ENCODE assay signal across 12 cellular contexts in the genomic region with DNA sequence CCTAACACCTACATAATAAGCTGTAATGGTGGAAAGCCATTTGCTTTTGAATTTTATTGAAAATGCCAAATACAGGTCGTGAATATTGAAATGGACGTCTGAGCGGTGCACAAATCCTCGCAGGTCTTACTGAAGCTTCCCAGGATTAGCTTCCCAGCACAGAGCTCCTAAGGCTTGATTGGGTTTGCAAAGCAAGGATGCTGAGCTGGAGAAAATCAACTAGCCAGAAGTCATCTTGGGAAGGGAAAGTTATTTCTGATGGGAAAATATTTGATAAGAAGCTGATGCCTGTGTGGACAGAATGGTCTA. TPM values are rescaled to one million over a fixed set of nuclear protein-coding genes. Genes with fewer than 3 reads are reported as not detected.
DNase-seq lines count a peak whose midpoint lies in the region; ATAC-seq and TF ChIP-seq lines count a peak whose summit lies in the region.
"Had no signal": no experiment of that assay in that cellular context is flagged by ENCODE, and none has a peak within 500 bp of the region (broad histone marks: within the 10 kb centered on the region; RNA-seq: fewer than 3 reads in every experiment).

No MANE protein-coding gene starts in this region.

- no peaks in the 10 kb centered on the region for H3K79me1 ChIP-seq in mesenchymal stem cell (replicated peaks; ENCODE audit: low read length, poor library complexity, severe bottlenecking)

- no peak for TF ChIP-seq RAD21 in SK-N-SH (IDR thresholded peaks at IDR 0.05; ENCODE audit: low read length)

- WGBS in SK-N-SH (ENCODE audit: low lambda C conversion rate), result 38% methylated on average over 4 of the region's 4 CpGs
- 33 to 36% (median 35%) methylated on average over 4 of the region's 4 CpGs for WGBS in adrenal gland, 4 donors
- WGBS in mesenchymal stem cell, result 42% methylated on average over 4 of the region's 4 CpGs

- no peak overlapping the region for H4K8ac ChIP-seq in mesenchymal stem cell (ENCODE audit: low read length)

- H3K4ac ChIP-seq in mesenchymal stem cell (ENCODE audit: low read depth in 1 of 2, low read length in 2 of 2), result no peak overlapping the region

- H3K36me3 ChIP-seq in SK-N-SH (replicated peaks in 1 of 2; ENCODE audit: control insufficient read depth in 1 of 2, insufficient read depth in 2 of 2, low read length in 1 of 2), result no peaks in the 10 kb centered on the region
- H3K36me3 ChIP-seq in endocrine pancreas (ENCODE audit: control insufficient read depth, insufficient read depth, low read length), result no peaks in the 10 kb centered on the region
- H3K36me3 ChIP-seq in adrenal gland (replicated peaks in 1 of 2), result no peaks in the 10 kb centered on the region
- H3K36me3 ChIP-seq in mesenchymal stem cell (ENCODE audit: control insufficient read depth in 1 of 2, insufficient read depth in 2 of 2, low read depth in 1 of 2, low read length in 2 of 2), result no peaks in the 10 kb centered on the region
- H3K36me3 ChIP-seq: tibial artery had no signal

- H4K20me1 ChIP-seq in SK-N-SH (ENCODE audit: insufficient read depth), result no peaks in the 10 kb centered on the region

- no peak overlapping the region for H2AFZ ChIP-seq in SK-N-SH (ENCODE audit: low read depth)
- H2AFZ ChIP-seq in mesenchymal stem cell (ENCODE audit: low read depth, low read length), result no peak overlapping the region

- H3K9me3 ChIP-seq in SK-N-SH (no peaks in the 10 kb centered on the region), endocrine pancreas (ENCODE audit: control insufficient read depth, low read length) (no peaks in the 10 kb centered on the region), adrenal gland (replicated peaks in 1 of 3) (no peaks in the 10 kb centered on the region), mesenchymal stem cell (ENCODE audit: control insufficient read depth, low read length) (peaks cover 4% of the 10 kb centered on the region)
- H3K9me3 ChIP-seq: tibial artery had no signal

- POLR2A ChIA-PET in SK-N-SH (lab: Yijun Ruan, JAX), result interaction anchor here (1.3 kb wide), 1 partner anchor 297 kb away, joined by 4 read pairs; a partner anchor contains a TSS

- H2BK15ac ChIP-seq in mesenchymal stem cell (ENCODE audit: low read depth, poor library complexity, severe bottlenecking), result no peak overlapping the region

- H4K91ac ChIP-seq in mesenchymal stem cell (ENCODE audit: low read length), result no peak overlapping the region

- H3K79me2 ChIP-seq in SK-N-SH (ENCODE audit: insufficient read depth), result no peaks in the 10 kb centered on the region

- H3K4me3 ChIP-seq in SK-N-SH (ENCODE audit: low read depth in 2 of 2, low read length in 1 of 2) (peak overlapping the region in 1 of 2 experiments; percentile 27; a peak in 1 of 4 replicates), endocrine pancreas (ENCODE audit: control insufficient read depth, insufficient read depth, low read length) (peak overlapping the region; percentile 60), adrenal gland (no peak overlapping the region), mesenchymal stem cell (ENCODE audit: insufficient read depth in 1 of 2, low read depth in 1 of 2, low read length in 2 of 2) (no peak overlapping the region)

- no peak overlapping the region for H3K23ac ChIP-seq in mesenchymal stem cell (ENCODE audit: low read length in 2 of 2)

- H3K9ac ChIP-seq in SK-N-SH (no peak overlapping the region), endocrine pancreas (ENCODE audit: control insufficient read depth, insufficient read depth, low read length) (no peak overlapping the region), mesenchymal stem cell (ENCODE audit: low read length) (no peak overlapping the region)

- DNase-seq in SK-N-SH (no peak), adrenal gland (no peak), NCI-H2107 (lab: John Stamatoyannopoulos, UW) (no peak), mesenchymal stem cell (no peak)
- DNase-seq: NCI-H187, tibial artery had no signal

- H3K14ac ChIP-seq in mesenchymal stem cell (ENCODE audit: low read length in 2 of 2), result no peak overlapping the region

- no peak overlapping the region for H3K27ac ChIP-seq in SK-N-SH (ENCODE audit: low read depth in 2 of 2, low read length in 1 of 2)
- no peak overlapping the region for H3K27ac ChIP-seq in adrenal gland
- no peak overlapping the region for H3K27ac ChIP-seq in mesenchymal stem cell (ENCODE audit: low read length, poor library complexity, severe bottlenecking)
- H3K27ac ChIP-seq: foreskin keratinocyte, tibial artery had no signal

- no peak for TF ChIP-seq EP300 in SK-N-SH (IDR thresholded peaks at IDR 0.05; ENCODE audit: borderline replicate concordance in 1 of 2, low read depth in 1 of 2, low read length in 1 of 2)

- no peak for TF ChIP-seq POLR2A in adrenal gland (IDR thresholded peaks at IDR 0.05)

- H3K27me3 ChIP-seq in SK-N-SH (ENCODE audit: insufficient read depth), result peaks cover 5% of the 10 kb centered on the region; the same call in 1 of the 2 replicates
- H3K27me3 ChIP-seq in endocrine pancreas (ENCODE audit: control insufficient read depth, insufficient read depth, low read length), result no peaks in the 10 kb centered on the region
- no peaks in the 10 kb centered on the region for H3K27me3 ChIP-seq in adrenal gland
- peaks cover 9 to 23% of the 10 kb centered on the region in 2 experiments for H3K27me3 ChIP-seq in mesenchymal stem cell (ENCODE audit: control insufficient read depth in 1 of 2, insufficient read depth in 1 of 2, low read length in 2 of 2)
- H3K27me3 ChIP-seq: tibial artery had no signal

- H2BK120ac ChIP-seq in mesenchymal stem cell (ENCODE audit: low read depth, low read length), result no peak overlapping the region

- no peak overlapping the region for H2BK5ac ChIP-seq in mesenchymal stem cell (ENCODE audit: low read depth, low read length, poor library complexity, severe bottlenecking)

- H2AK5ac ChIP-seq in mesenchymal stem cell (ENCODE audit: low read length, severe bottlenecking), result no peak overlapping the region

- H2BK12ac ChIP-seq in mesenchymal stem cell (ENCODE audit: low read length in 2 of 2), result no peak overlapping the region

- no peak for TF ChIP-seq CTCF in SK-N-SH (IDR thresholded peaks at IDR 0.05)
- TF ChIP-seq CTCF in adrenal gland (IDR thresholded peaks at IDR 0.05), result peak in 1 of 6 experiments; percentile 4

- no peak overlapping the region for H3K18ac ChIP-seq in mesenchymal stem cell (ENCODE audit: low read depth in 1 of 2, low read length in 2 of 2)

- H3F3A ChIP-seq in SK-N-SH (replicated peaks; ENCODE audit: insufficient read depth), result no peaks in the 10 kb centered on the region

- H3K9me2 ChIP-seq in SK-N-SH, result no peaks in the 10 kb centered on the region

- H3K4me1 ChIP-seq in SK-N-SH (ENCODE audit: control insufficient read depth in 1 of 2, insufficient read depth in 2 of 2, low read depth in 1 of 2, low read length in 1 of 2) (0 out of 4 replicates have a peak, but pooled peaks cover 0 to 2% of the 10 kb centered on the region in 2 experiments), endocrine pancreas (ENCODE audit: control insufficient read depth, insufficient read depth, low read length) (no peaks in the 10 kb centered on the region), adrenal gland (replicated peaks in 1 of 2) (peaks cover 0 to 6% of the 10 kb centered on the region in 2 donors), mesenchymal stem cell (ENCODE audit: control insufficient read depth, insufficient read depth, low read depth, low read length) (no peaks in the 10 kb centered on the region)

- H3K4me2 ChIP-seq in SK-N-SH (no peak overlapping the region), mesenchymal stem cell (ENCODE audit: low read length, poor library complexity, severe bottlenecking) (no peak overlapping the region)

- ATAC-seq in SK-N-SH treated with all-trans-retinoic acid at 6 μM for 48 hours (peak; percentile 55), HG03571 (IDR thresholded peaks at IDR 0.05; ENCODE audit: unreplicated experiment) (peak; percentile 14), HG03439 (IDR thresholded peaks at IDR 0.05; ENCODE audit: unreplicated experiment) (no peak)

- intact Hi-C loops in adrenal gland (cut with DNase I), result loop anchor here in 1 of 2 donors (5.0 kb wide), 1 partner anchor 727 kb away; no protein-coding TSS in a partner anchor

- CTCF ChIA-PET in SK-N-SH (lab: Yijun Ruan, JAX), result interaction anchor here (0.6 to 16.1 kb wide), 64 partner anchors 8 to 1275 kb away, joined by 3 to 256 read pairs (median 4); a partner anchor contains a TSS

TF ChIP-seq in SK-N-SH treated with all-trans-retinoic acid at 6 μM for 48 hours, 23 proteins besides CTCF, POLR2A, EP300 and RAD21 (continues in another document):
- TF ChIP-seq, protein P1, sequence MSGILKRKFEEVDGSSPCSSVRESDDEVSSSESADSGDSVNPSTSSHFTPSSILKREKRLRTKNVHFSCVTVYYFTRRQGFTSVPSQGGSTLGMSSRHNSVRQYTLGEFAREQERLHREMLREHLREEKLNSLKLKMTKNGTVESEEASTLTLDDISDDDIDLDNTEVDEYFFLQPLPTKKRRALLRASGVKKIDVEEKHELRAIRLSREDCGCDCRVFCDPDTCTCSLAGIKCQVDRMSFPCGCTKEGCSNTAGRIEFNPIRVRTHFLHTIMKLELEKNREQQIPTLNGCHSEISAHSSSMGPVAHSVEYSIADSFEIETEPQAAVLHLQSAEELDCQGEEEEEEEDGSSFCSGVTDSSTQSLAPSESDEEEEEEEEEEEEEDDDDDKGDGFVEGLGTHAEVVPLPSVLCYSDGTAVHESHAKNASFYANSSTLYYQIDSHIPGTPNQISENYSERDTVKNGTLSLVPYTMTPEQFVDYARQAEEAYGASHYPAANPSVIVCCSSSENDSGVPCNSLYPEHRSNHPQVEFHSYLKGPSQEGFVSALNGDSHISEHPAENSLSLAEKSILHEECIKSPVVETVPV (CRISPR knock-in tag; IDR thresholded peaks at IDR 0.05), result no peak

TF ChIP-seq in SK-N-SH, 30 proteins besides CTCF, POLR2A, EP300 and RAD21 (continues in another document):
- TF ChIP-seq RXRA (IDR thresholded peaks at IDR 0.05; ENCODE audit: borderline replicate concordance, low read depth), result no peak
- no peak for TF ChIP-seq MEF2A (IDR thresholded peaks at IDR 0.05; ENCODE audit: borderline replicate concordance, low read depth)
- no peak for TF ChIP-seq JUND (IDR thresholded peaks at IDR 0.05)
- TF ChIP-seq, protein P2, sequence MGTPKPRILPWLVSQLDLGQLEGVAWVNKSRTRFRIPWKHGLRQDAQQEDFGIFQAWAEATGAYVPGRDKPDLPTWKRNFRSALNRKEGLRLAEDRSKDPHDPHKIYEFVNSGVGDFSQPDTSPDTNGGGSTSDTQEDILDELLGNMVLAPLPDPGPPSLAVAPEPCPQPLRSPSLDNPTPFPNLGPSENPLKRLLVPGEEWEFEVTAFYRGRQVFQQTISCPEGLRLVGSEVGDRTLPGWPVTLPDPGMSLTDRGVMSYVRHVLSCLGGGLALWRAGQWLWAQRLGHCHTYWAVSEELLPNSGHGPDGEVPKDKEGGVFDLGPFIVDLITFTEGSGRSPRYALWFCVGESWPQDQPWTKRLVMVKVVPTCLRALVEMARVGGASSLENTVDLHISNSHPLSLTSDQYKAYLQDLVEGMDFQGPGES (IDR thresholded peaks at IDR 0.05; ENCODE audit: low read depth, low read length), result no peak

RNA-seq across cellular contexts. Expression of a gene that starts 40.9 kb away (rescaled TPM):
- polyA plus RNA-seq in SK-N-SH (2012; rRNA removed) (not detected in 2 replicates), adrenal gland (100 to 1,000 TPM in 1 of 3 donors, 10 to 100 TPM in 2; 17.6 to 177 (median 33.8) TPM)
- 0.08 TPM in 1 of 2 replicates, not detected in the other for polyA plus RNA-seq in SK-N-SH (2012; cell fraction: cytosol; rRNA removed)
- polyA plus RNA-seq in SK-N-SH (2012; cell fraction: nucleus; rRNA removed), result not detected in 2 replicates
- total RNA-seq in adrenal gland, result 100 to 1,000 TPM in 1 of 8 donors, 10 to 100 TPM in 7; 22.3 to 151 (median 42.8) TPM
- not detected for polyA plus RNA-seq in mesenchymal stem cell (2013, experiment 1 of 2)
- 0.12 TPM for polyA plus RNA-seq in mesenchymal stem cell (2013, experiment 2 of 2)
- total RNA-seq: activated CD8-positive, alpha-beta T cell treated with anti-CD3 and anti-CD28 coated beads, Interleukin-2, amount 10 ng/mL, durations not matched to agents 7 days and 5 days had no signal

Comparison
In these comparisons a context has a peak if more than half of its experiments do, and no peak if none do; other contexts are left out.
1. RNA of a gene that starts 40.9 kb away (polyA plus RNA-seq): 17.6 to 177 TPM in adrenal gland; 0.08 TPM in SK-N-SH; every median in the first group is over 10 times any median in the second.